In genomic region chr7:150335774-150336112, GRCh38 we compare ENCODE assay signal across 1 cellular context.
TF ChIP-seq lines count a peak whose summit lies in the region.

No MANE protein-coding gene starts in this region.

TF ChIP-seq in WTC11, 78 proteins besides CTCF, POLR2A, EP300 and RAD21 (continued from another document):
- TF ChIP-seq ERG (CRISPR knock-in tag; IDR thresholded peaks at IDR 0.05) = no peak
- no peak for TF ChIP-seq ZNF423 (CRISPR knock-in tag; IDR thresholded peaks at IDR 0.05)
- no peak for TF ChIP-seq ZNF425 (CRISPR knock-in tag; conservative IDR thresholded peaks at IDR 0.05)
- TF ChIP-seq ZNF512 (CRISPR knock-in tag; IDR thresholded peaks at IDR 0.05; ENCODE audit: borderline replicate concordance) = no peak
- no peak for TF ChIP-seq FOXJ3 (CRISPR knock-in tag; IDR thresholded peaks at IDR 0.05; ENCODE audit: borderline replicate concordance)
- TF ChIP-seq OVOL2 (CRISPR knock-in tag; IDR thresholded peaks at IDR 0.05; ENCODE audit: borderline replicate concordance) = no peak
- TF ChIP-seq ZNF671 (CRISPR knock-in tag; IDR thresholded peaks at IDR 0.05) = no peak
- TF ChIP-seq ZBTB43 (CRISPR knock-in tag; IDR thresholded peaks at IDR 0.05) = no peak
- TF ChIP-seq ATF1 (CRISPR knock-in tag; IDR thresholded peaks at IDR 0.05) = no peak
- TF ChIP-seq USF2 (CRISPR knock-in tag; IDR thresholded peaks at IDR 0.05) = no peak
- no peak for TF ChIP-seq HMGXB4 (CRISPR knock-in tag; IDR thresholded peaks at IDR 0.05)
- no peak for TF ChIP-seq ZSCAN18 (CRISPR knock-in tag; IDR thresholded peaks at IDR 0.05)
- no peak for TF ChIP-seq FOXP1 (CRISPR knock-in tag; IDR thresholded peaks at IDR 0.05; ENCODE audit: borderline replicate concordance)
- TF ChIP-seq ZNF232 (CRISPR knock-in tag; IDR thresholded peaks at IDR 0.05) = no peak
- no peak for TF ChIP-seq TEAD1 (CRISPR knock-in tag; IDR thresholded peaks at IDR 0.05)
TF ChIP-seq in WTC11: peak in this region for 0.
